16 cellular contexts compared by ENCODE assay signal in the genomic region with DNA sequence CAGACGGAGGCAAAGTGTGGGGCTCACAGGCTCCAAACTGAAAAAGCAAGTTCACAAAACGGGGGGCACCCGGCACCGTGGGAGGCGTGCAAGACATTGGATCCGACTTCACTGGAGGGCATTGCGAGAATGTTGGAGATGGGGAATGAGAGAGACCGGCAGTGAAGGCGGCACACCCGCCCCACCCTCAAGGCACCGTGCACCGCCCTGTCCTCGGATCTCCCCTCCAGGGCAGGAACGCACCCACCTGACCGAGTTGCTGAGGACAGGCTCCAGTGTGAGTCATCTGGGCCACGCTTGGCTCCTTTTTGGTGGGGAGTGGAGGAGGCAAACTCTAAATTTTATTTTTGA.
"Had no signal": no experiment of that assay in that cellular context is flagged by ENCODE, and none has a peak within 500 bp of the region (broad histone marks: within the 10 kb centered on the region; RNA-seq: fewer than 3 reads in every experiment).

No MANE protein-coding gene starts in this region.

- H3K4me3 ChIP-seq: ascending aorta, breast epithelium, gastrocnemius medialis, heart left ventricle, thyroid gland had no signal

- H3K27me3 ChIP-seq: ascending aorta, thyroid gland had no signal

- H3K36me3 ChIP-seq: ascending aorta, breast epithelium, gastrocnemius medialis, heart left ventricle, thyroid gland had no signal

- H3K4me1 ChIP-seq: ascending aorta, breast epithelium, gastrocnemius medialis had no signal

- DNase-seq: activated B cell treated with CpG ODN at 0.5 μM for 24 hours; activated CD4-positive, alpha-beta T cell treated with anti-CD3 and anti-CD28 coated beads, Interleukin-2, amount 10 ng/mL, durations not matched to agents 24 days and 14 days; activated CD8-positive, alpha-beta memory T cell treated with anti-CD3 and anti-CD28 coated beads, Interleukin-2, amount 50 U/mL, for 48 hours; activated naive CD4-positive, alpha-beta T cell treated with anti-CD3 and anti-CD28 coated beads for 36 hours; activated naive CD8-positive, alpha-beta T cell treated with anti-CD3 and anti-CD28 coated beads, Interleukin-2, amount 50 U/mL, for 24 hours; dermis blood vessel endothelial cell; gastrocnemius medialis; heart left ventricle; left cardiac atrium; naive B cell; stimulated activated CD4-positive, alpha-beta T cell treated with anti-CD3 and anti-CD28 coated beads, Interleukin-2, amount 100 ng/mL, for 48 hours; stimulated activated naive B cell treated with anti-CD40 and anti-IgM and Interleukin-4, amounts not matched to agents 10 μg/mL and 1 μg/mL and 100 μg/mL, for 72 hours; T-helper 2 cell; thyroid gland had no signal

- H3K9me3 ChIP-seq: ascending aorta, breast epithelium, gastrocnemius medialis, thyroid gland had no signal

- H3K27ac ChIP-seq: ascending aorta, breast epithelium, gastrocnemius medialis, heart left ventricle, thyroid gland had no signal

- ATAC-seq: activated naive CD8-positive, alpha-beta T cell treated with anti-CD3 and anti-CD28 coated beads, Interleukin-2, amount 50 U/mL, for 24 hours; gastrocnemius medialis; heart left ventricle; left cardiac atrium; stimulated activated naive B cell treated with anti-CD40 and anti-IgM and Interleukin-4, amounts not matched to agents 10 μg/mL and 1 μg/mL and 100 μg/mL, for 72 hours had no signal
